18 cellular contexts compared by ENCODE assay signal in genomic region chr3:165078293-165078692, GRCh38. TPM values are rescaled to one million over a fixed set of nuclear protein-coding genes. Genes with fewer than 3 reads are reported as not detected.
DNase-seq lines count a peak whose midpoint lies in the region; ATAC-seq and TF ChIP-seq lines count a peak whose summit lies in the region.
"Had no signal": no experiment of that assay in that cellular context is flagged by ENCODE, and none has a peak within 500 bp of the region (broad histone marks: within the 10 kb centered on the region; RNA-seq: fewer than 3 reads in every experiment).

SI (minus strand) TSS chr3:165078496; CDS start chr3:165076012, 2,484 bp downstream.

- peaks cover 5% of the 10 kb centered on the region for H3K4me1 ChIP-seq in mucosa of descending colon (ENCODE audit: low read depth)
- H3K4me1 ChIP-seq: BLaER1 treated with 17β-estradiol and CSF1 and Interleukin-3, amounts not matched to agents 10 nM and 100 nM had no signal

- no peak for TF ChIP-seq CTCF in VCaP (conservative IDR thresholded peaks at IDR 0.05)
- no peak for TF ChIP-seq CTCF in mucosa of descending colon (IDR thresholded peaks at IDR 0.05)

- in situ Hi-C loops in ACHN (cut with HindIII; ENCODE audit: low pct_ligation_motif_present, low pct_unique_long_range_greater_than_20kb, low sequenced_read_pairs), result no loop called here

- no peaks in the 10 kb centered on the region for H3K9me3 ChIP-seq in mucosa of descending colon
- H3K9me3 ChIP-seq: BLaER1 treated with 17β-estradiol and CSF1 and Interleukin-3, amounts not matched to agents 10 nM and 100 nM had no signal

- ATAC-seq in mucosa of descending colon (peak; percentile 66), HG03097 (IDR thresholded peaks at IDR 0.05; ENCODE audit: low FRiP score, unreplicated experiment) (no peak)

- DNase-seq in NCI-H748 (lab: John Stamatoyannopoulos, UW; ENCODE audit: unreplicated experiment) (peak; percentile 46), NCI-H748 treated with DMSO at 0.1 percent for 48 hours (lab: John Stamatoyannopoulos, UW) (no peak), mucosa of descending colon (no peak), ACHN (no peak), NCI-H2171 (lab: John Stamatoyannopoulos, UW) (no peak), NCI-H2029 (lab: John Stamatoyannopoulos, UW) (no peak)
- DNase-seq: Calu3; CD4-positive, CD25-positive, alpha-beta regulatory T cell; DMS 273 treated with DMSO at 0.1 percent for 48 hours; DMS79 treated with DMSO at 0.1 percent for 48 hours; EL; GOT3; H9 had no signal

- intact Hi-C loops in mucosa of descending colon (cut with DNase I, micrococcal nuclease), result no loop called here

- no peak within 1 kb of the TSS for H3K4me3 ChIP-seq in mucosa of descending colon
- H3K4me3 ChIP-seq: BLaER1 treated with 17β-estradiol and CSF1 and Interleukin-3, amounts not matched to agents 10 nM and 100 nM had no signal

- H3K27ac ChIP-seq in VCaP, result peak within 1 kb of the TSS; percentile 34
- H3K27ac ChIP-seq: 22Rv1; BLaER1 treated with 17β-estradiol and CSF1 and Interleukin-3, amounts not matched to agents 10 nM and 100 nM had no signal

- no peaks in the 10 kb centered on the region for H3K36me3 ChIP-seq in mucosa of descending colon (ENCODE audit: low read depth)
- H3K36me3 ChIP-seq: BLaER1 treated with 17β-estradiol and CSF1 and Interleukin-3, amounts not matched to agents 10 nM and 100 nM had no signal

RNA-seq across cellular contexts. Expression of gene SI, which starts in this region (rescaled TPM):
- total RNA-seq in mucosa of descending colon, result 10 to 100 TPM in 2 of 3 donors, 1 to 10 TPM in 1; 6.5 to 58.6 (median 29.5) TPM
- total RNA-seq: Calu3; CD4-positive, CD25-positive, alpha-beta regulatory T cell; H9; HT1080 had no signal
